ENCODE assay signal across 12 cellular contexts in the genomic region with DNA sequence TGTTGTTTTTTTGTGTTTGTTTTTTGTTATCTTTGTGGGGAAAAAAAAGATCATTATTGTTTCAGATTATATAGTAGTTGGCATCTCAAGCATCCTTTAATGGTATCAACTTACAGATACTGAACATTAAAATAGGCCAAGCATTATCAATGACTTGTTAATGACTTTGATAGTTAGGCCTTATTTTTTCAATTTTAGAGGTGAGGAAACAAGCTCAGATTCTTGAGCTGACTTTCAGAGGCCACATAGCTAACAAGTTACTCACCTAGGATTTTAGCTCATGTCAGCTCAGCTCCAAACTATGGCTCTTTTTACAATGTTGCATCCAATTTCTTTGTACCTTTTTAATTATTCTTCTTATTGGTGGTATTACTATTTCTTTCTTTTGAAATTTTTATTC. TPM values are rescaled to one million over a fixed set of nuclear protein-coding genes. Genes with fewer than 3 reads are reported as not detected.
DNase-seq lines count a peak whose midpoint lies in the region; ATAC-seq and TF ChIP-seq lines count a peak whose summit lies in the region.
"Had no signal": no experiment of that assay in that cellular context is flagged by ENCODE, and none has a peak within 500 bp of the region (broad histone marks: within the 10 kb centered on the region; RNA-seq: fewer than 3 reads in every experiment).

No MANE protein-coding gene starts in this region.

- peaks cover 45% of the 10 kb centered on the region for H3K4me1 Mint-ChIP-seq in activated T-cell treated with anti-CD3 and anti-CD28 coated beads, Interleukin-2, amount 50 U/mL, for 24 hours (ENCODE audit: low read depth)

- H3K4me3 ChIP-seq in transverse colon (peak overlapping the region in 1 of 4 donors; percentile 64), left ventricle myocardium inferior (no peak overlapping the region)
- H3K4me3 ChIP-seq: BLaER1, cardiac muscle cell had no signal

- no peak for TF ChIP-seq EP300 in transverse colon (IDR thresholded peaks at IDR 0.05; ENCODE audit: low read depth)

- peaks cover 3% of the 10 kb centered on the region for H3K36me3 Mint-ChIP-seq in activated T-cell treated with anti-CD3 and anti-CD28 coated beads, Interleukin-2, amount 50 U/mL, for 24 hours (ENCODE audit: low read depth)

- H3K9me3 ChIP-seq in transverse colon (no peaks in the 10 kb centered on the region), left ventricle myocardium inferior (replicated peaks) (no peaks in the 10 kb centered on the region)
- H3K9me3 ChIP-seq: BLaER1 had no signal

- peak; percentile 20; the same call in 1 of the 3 replicates for ATAC-seq in SK-N-SH treated with all-trans-retinoic acid at 6 μM for 48 hours

- H3K36me3 ChIP-seq in transverse colon (no peaks in the 10 kb centered on the region), left ventricle myocardium inferior (no peaks in the 10 kb centered on the region)
- H3K36me3 ChIP-seq: BLaER1, cardiac muscle cell had no signal

- no peak for TF ChIP-seq POLR2A in transverse colon (IDR thresholded peaks at IDR 0.05)

- H3K27ac Mint-ChIP-seq in activated T-cell treated with anti-CD3 and anti-CD28 coated beads, Interleukin-2, amount 50 U/mL, for 24 hours: peak overlapping the region; percentile 91

- H3K27me3 ChIP-seq in transverse colon (no peaks in the 10 kb centered on the region), left ventricle myocardium inferior (ENCODE audit: low read depth) (peaks cover 11% of the 10 kb centered on the region)
- H3K27me3 ChIP-seq: BLaER1, cardiac muscle cell had no signal

- H3K4me3 Mint-ChIP-seq in activated T-cell treated with anti-CD3 and anti-CD28 coated beads, Interleukin-2, amount 50 U/mL, for 24 hours: peak overlapping the region; percentile 79

- H3K27ac ChIP-seq in transverse colon (peak overlapping the region; percentile 59 to 89 (median 84)), left ventricle myocardium inferior (replicated peaks) (no peak overlapping the region)
- H3K27ac ChIP-seq: BLaER1, cardiac muscle cell had no signal

- no peak for TF ChIP-seq CTCF in transverse colon (IDR thresholded peaks at IDR 0.05)
- no peak for TF ChIP-seq CTCF in left ventricle myocardium inferior (IDR thresholded peaks at IDR 0.05; ENCODE audit: borderline replicate concordance)

- H3K9me3 Mint-ChIP-seq in activated T-cell treated with anti-CD3 and anti-CD28 coated beads, Interleukin-2, amount 50 U/mL, for 24 hours: no peaks in the 10 kb centered on the region

- in situ Hi-C loops in transverse colon (cut with MboI; ENCODE audit: low pct_ligation_motif_present in 1 of 4, low pct_unique_long_range_greater_than_20kb in 1 of 4, low sequenced_read_pairs in 3 of 4): loop anchor here in 1 of 4 donors (25.0 kb wide), 1 partner anchor 522 kb away; no protein-coding TSS in a partner anchor

- no peak for DNase-seq in activated T-cell treated with anti-CD3 and anti-CD28 coated beads, Interleukin-2, amount 50 U/mL, for 24 hours
- DNase-seq in activated T-cell treated with anti-CD3 and anti-CD28 coated beads, Interleukin-2, amount 50 U/mL, for 1 hour: no peak
- peak; percentile 57 for DNase-seq in fibroblast of peridontal ligament (ENCODE audit: extremely low read depth)
- no peak for DNase-seq in transverse colon
- DNase-seq in nucleus accumbens (lab: John Stamatoyannopoulos, UW): no peak
- DNase-seq in left ventricle myocardium inferior: no peak
- no peak for DNase-seq in NCI-H526 treated with DMSO at 0.1 percent for 48 hours (lab: John Stamatoyannopoulos, UW)
- DNase-seq: kidney, T1000 had no signal

- intact Hi-C loops in transverse colon (cut with DNase I; ENCODE audit: low total_unique reads): no loop called here
- intact Hi-C loops in left ventricle myocardium inferior (cut with micrococcal nuclease): no loop called here

- H3K27me3 Mint-ChIP-seq in activated T-cell treated with anti-CD3 and anti-CD28 coated beads, Interleukin-2, amount 50 U/mL, for 24 hours: no peaks in the 10 kb centered on the region

- H3K4me1 ChIP-seq in transverse colon (peaks cover 0 to 30% (median 20%) of the 10 kb centered on the region in 4 donors), left ventricle myocardium inferior (peaks cover 8% of the 10 kb centered on the region)

TF ChIP-seq in SK-N-SH treated with all-trans-retinoic acid at 6 μM for 48 hours, 23 proteins besides CTCF, POLR2A, EP300 and RAD21:
- TF ChIP-seq ZFP3 (CRISPR knock-in tag; IDR thresholded peaks at IDR 0.05) (no peak), ZC3H10 (CRISPR knock-in tag; IDR thresholded peaks at IDR 0.05) (no peak), ZNF565 (CRISPR knock-in tag; conservative IDR thresholded peaks at IDR 0.05; ENCODE audit: low read depth) (no peak), TSHZ2 (CRISPR knock-in tag; IDR thresholded peaks at IDR 0.05) (no peak), BACH2 (CRISPR knock-in tag; IDR thresholded peaks at IDR 0.05; ENCODE audit: borderline replicate concordance) (no peak), SNAI2 (CRISPR knock-in tag; IDR thresholded peaks at IDR 0.05) (no peak), PATZ1 (CRISPR knock-in tag; IDR thresholded peaks at IDR 0.05; ENCODE audit: borderline replicate concordance) (no peak)
TF ChIP-seq in SK-N-SH treated with all-trans-retinoic acid at 6 μM for 48 hours: peak in this region for 0.

RNA-seq across cellular contexts. Expression of gene PLAC8, which starts 0.5 kb away (rescaled TPM):
- total RNA-seq in transverse colon (100 to 1,000 TPM in 3 of 4 donors, 10 to 100 TPM in 1; 27.3 to 569 (median 401) TPM), left ventricle myocardium inferior (1.5 TPM)
- total RNA-seq: cardiac muscle cell had no signal

Comparison
In these comparisons a context has a peak if more than half of its experiments do, and no peak if none do; other contexts are left out.
1. RNA of gene PLAC8, which starts 0.5 kb away (total RNA-seq): 27.3 to 569 TPM in transverse colon; 1.5 TPM in left ventricle myocardium inferior (single experiment); every median in the first group is over 10 times any median in the second.